1 cellular context compared by ENCODE assay signal in genomic region chr1:160499631-160500030, GRCh38.
TF ChIP-seq lines count a peak whose summit lies in the region.

No MANE protein-coding gene starts in this region.

TF ChIP-seq in HepG2, 621 proteins besides CTCF, POLR2A, EP300 and RAD21 (continued from another document):
- TF ChIP-seq ZNF350 (CRISPR knock-in tag; IDR thresholded peaks at IDR 0.05; ENCODE audit: borderline replicate concordance, low read depth) = no peak
- TF ChIP-seq ZNF672 (CRISPR knock-in tag; IDR thresholded peaks at IDR 0.05) = no peak
- TF ChIP-seq USF2 (IDR thresholded peaks at IDR 0.05; ENCODE audit: low read depth, low read length) = no peak
- no peak for TF ChIP-seq USF2 (CRISPR knock-in tag; IDR thresholded peaks at IDR 0.05; ENCODE audit: borderline replicate concordance)
- TF ChIP-seq POLR2AphosphoS5 (IDR thresholded peaks at IDR 0.05; ENCODE audit: low read depth, low read length) = no peak
- no peak for TF ChIP-seq ELK4 (CRISPR knock-in tag; IDR thresholded peaks at IDR 0.05; ENCODE audit: borderline replicate concordance)
- TF ChIP-seq PHB2 (IDR thresholded peaks at IDR 0.05; ENCODE audit: partially characterized antibody) = no peak
- TF ChIP-seq ZNF207 (IDR thresholded peaks at IDR 0.05; ENCODE audit: borderline replicate concordance) = no peak
